In the genomic region with DNA sequence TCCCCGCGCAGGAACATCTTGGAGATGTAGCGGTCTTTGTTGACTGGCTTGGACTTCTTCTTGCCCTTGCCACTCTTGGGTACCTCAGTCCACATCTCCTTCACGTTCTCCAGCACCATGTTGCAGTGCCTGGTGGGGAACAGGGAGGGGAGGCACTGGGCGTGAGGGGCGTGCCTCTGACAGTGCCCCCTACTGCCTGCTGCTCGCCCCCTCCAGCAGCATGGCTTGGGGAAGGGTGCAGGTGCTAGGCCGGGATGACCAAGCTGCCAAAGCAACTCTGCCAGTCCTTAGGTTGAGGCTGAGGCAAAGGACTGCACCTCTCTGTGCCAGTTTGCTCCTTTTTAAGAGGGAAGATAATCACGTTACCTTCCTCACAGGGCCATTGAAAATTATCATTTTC, we compare ENCODE assay signal across 3 cellular contexts.
TF ChIP-seq lines count a peak whose summit lies in the region.

No MANE protein-coding gene starts in this region.

TF ChIP-seq in GM12891, 5 proteins besides CTCF, POLR2A, EP300 and RAD21:
- TF ChIP-seq POLR2AphosphoS5 (IDR thresholded peaks at IDR 0.05; ENCODE audit: low read depth, low read length) (no peak), POU2F2 (IDR thresholded peaks at IDR 0.05; ENCODE audit: low read depth, low read length) (no peak), PAX5 (IDR thresholded peaks at IDR 0.05; ENCODE audit: insufficient read depth, low read length, severe bottlenecking) (no peak), SPI1 (IDR thresholded peaks at IDR 0.05; ENCODE audit: low read depth, low read length) (no peak), TAF1 (IDR thresholded peaks at IDR 0.05; ENCODE audit: low read depth, low read length) (no peak)
TF ChIP-seq in GM12891: peak in this region for 0.

TF ChIP-seq in HEK293, 187 proteins besides CTCF, POLR2A, EP300 and RAD21:
- TF ChIP-seq ZNF561 (tag by site-specific recombination; IDR thresholded peaks at IDR 0.05; ENCODE audit: borderline replicate concordance) (no peak), ZNF670 (tag by site-specific recombination; IDR thresholded peaks at IDR 0.05; ENCODE audit: low read depth) (no peak), ZNF214 (tag by site-specific recombination; IDR thresholded peaks at IDR 0.05; ENCODE audit: borderline replicate concordance) (no peak), ZNF626 (tag by site-specific recombination; IDR thresholded peaks at IDR 0.05) (no peak), ZNF10 (tag by site-specific recombination; IDR thresholded peaks at IDR 0.05) (no peak), YY1 (tag by site-specific recombination; IDR thresholded peaks at IDR 0.05) (no peak), ZNF239 (tag by site-specific recombination; IDR thresholded peaks at IDR 0.05) (no peak)

TF ChIP-seq in K562, 482 proteins besides CTCF, POLR2A, EP300 and RAD21:
- TF ChIP-seq POLR2G (IDR thresholded peaks at IDR 0.05; ENCODE audit: low read depth, low read length) = peak; percentile 69
- TF ChIP-seq XRCC5 (IDR thresholded peaks at IDR 0.05; ENCODE audit: low read depth, low read length) = no peak
- peak; percentile 66 for TF ChIP-seq RBFOX2 (IDR thresholded peaks at IDR 0.05; ENCODE audit: low read depth, low read length)
- no peak for TF ChIP-seq POU5F1 (IDR thresholded peaks at IDR 0.05; ENCODE audit: borderline replicate concordance, low read depth, low read length, partially characterized antibody)
